Comparison of ENCODE assay signal across 19 cellular contexts in the genomic region with DNA sequence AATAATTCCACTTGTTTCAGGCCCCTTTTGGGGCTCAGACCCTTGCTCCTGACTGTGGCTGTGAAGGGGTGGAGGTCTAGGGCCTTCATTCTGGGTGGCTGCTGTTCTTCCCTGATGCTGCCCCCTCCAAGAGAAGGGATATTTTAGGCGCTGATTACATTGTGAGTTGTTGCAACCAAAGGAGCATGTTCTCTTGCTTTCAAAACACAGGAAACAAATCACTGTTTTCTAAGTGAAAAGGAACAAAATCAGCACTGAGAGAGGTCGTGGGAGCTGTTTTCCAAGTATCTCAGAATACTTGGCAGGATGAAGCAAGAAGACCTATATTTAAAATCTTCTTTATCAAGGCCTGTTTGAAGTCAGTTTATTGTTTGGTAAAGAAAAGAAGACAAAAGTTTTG. TPM values are rescaled to one million over a fixed set of nuclear protein-coding genes. Genes with fewer than 3 reads are reported as not detected.
DNase-seq lines count a peak whose midpoint lies in the region; ATAC-seq and TF ChIP-seq lines count a peak whose summit lies in the region.
"Had no signal": no experiment of that assay in that cellular context is flagged by ENCODE, and none has a peak within 500 bp of the region (broad histone marks: within the 10 kb centered on the region; RNA-seq: fewer than 3 reads in every experiment).

No MANE protein-coding gene starts in this region.

- no peaks in the 10 kb centered on the region for H3K36me3 Mint-ChIP-seq in CD14-positive monocyte
- H3K36me3 Mint-ChIP-seq: CD4-positive, alpha-beta memory T cell; naive B cell had no signal

- peaks cover 0 to 11% (median 9%) of the 10 kb centered on the region in 4 donors for H3K4me1 ChIP-seq in sigmoid colon

- TF ChIP-seq EP300 in sigmoid colon (IDR thresholded peaks at IDR 0.05) = no peak

- 72 to 87% methylated on average over 2 of the region's 2 CpGs for WGBS in sigmoid colon, 2 donors

- no peaks in the 10 kb centered on the region for H3K9me3 ChIP-seq in sigmoid colon
- H3K9me3 ChIP-seq: SK-N-SH had no signal

- intact Hi-C loops in CD14-positive monocyte (cut with micrococcal nuclease) = no loop called here
- intact Hi-C loops in sigmoid colon (cut with DNase I) = no loop called here

- DNase-seq in CD14-positive monocyte (ENCODE audit: low spot score) = no peak
- peak; percentile 65 to 77 for DNase-seq in cardiac fibroblast (ENCODE audit: low read depth in 2 of 2)
- DNase-seq in sigmoid colon = no peak
- DNase-seq in HK-2 (ENCODE audit: unreplicated experiment) = no peak
- no peak for DNase-seq in NCI-H2107 (lab: John Stamatoyannopoulos, UW)
- DNase-seq: activated CD4-positive, alpha-beta T cell treated with anti-CD3 and anti-CD28 coated beads for 1 hour; activated naive CD8-positive, alpha-beta T cell treated with anti-CD3 and anti-CD28 coated beads, Interleukin-2, amount 50 U/mL, for 24 hours; CD4-positive, alpha-beta memory T cell; cerebellar nuclear complex; DMS79; foreskin melanocyte; naive B cell; NCI-H82; PC-3; SK-N-SH; stimulated activated naive B cell treated with anti-CD40 and anti-IgM and Interleukin-4, amounts not matched to agents 10 μg/mL and 1 μg/mL and 100 μg/mL, for 72 hours had no signal

- H3K36me3 ChIP-seq in sigmoid colon = no peaks in the 10 kb centered on the region

- H3K4me3 ChIP-seq in cardiac fibroblast (replicated peaks in 1 of 2; ENCODE audit: low read depth in 2 of 2, low read length in 2 of 2) (no peak overlapping the region), sigmoid colon (no peak overlapping the region)

- no peak overlapping the region for H3K4me3 Mint-ChIP-seq in CD14-positive monocyte
- H3K4me3 Mint-ChIP-seq: activated naive CD8-positive, alpha-beta T cell treated with anti-CD3 and anti-CD28 coated beads, Interleukin-2, amount 50 U/mL, for 24 hours; CD4-positive, alpha-beta memory T cell; naive B cell; stimulated activated naive B cell treated with anti-CD40 and anti-IgM and Interleukin-4, amounts not matched to agents 10 μg/mL and 1 μg/mL and 100 μg/mL, for 72 hours had no signal

- H3K27ac Mint-ChIP-seq in CD14-positive monocyte = peak overlapping the region; percentile 40 to 84 (median 68)
- H3K27ac Mint-ChIP-seq: activated naive CD8-positive, alpha-beta T cell treated with anti-CD3 and anti-CD28 coated beads, Interleukin-2, amount 50 U/mL, for 24 hours had no signal

- TF ChIP-seq POLR2A in sigmoid colon (IDR thresholded peaks at IDR 0.05) = no peak

- H3K27me3 Mint-ChIP-seq in CD14-positive monocyte (ENCODE audit: low read depth in 3 of 3) = peaks cover 0 to 5% (median 0%) of the 10 kb centered on the region in 3 donors
- H3K27me3 Mint-ChIP-seq: activated naive CD8-positive, alpha-beta T cell treated with anti-CD3 and anti-CD28 coated beads, Interleukin-2, amount 50 U/mL, for 24 hours; CD4-positive, alpha-beta memory T cell; naive B cell; stimulated activated naive B cell treated with anti-CD40 and anti-IgM and Interleukin-4, amounts not matched to agents 10 μg/mL and 1 μg/mL and 100 μg/mL, for 72 hours had no signal

- TF ChIP-seq CTCF in CD14-positive monocyte (IDR thresholded peaks at IDR 0.05) = no peak
- no peak for TF ChIP-seq CTCF in cardiac fibroblast (IDR thresholded peaks at IDR 0.05; ENCODE audit: low read depth, low read length)
- TF ChIP-seq CTCF in sigmoid colon (IDR thresholded peaks at IDR 0.05) = no peak

- H3K9me3 Mint-ChIP-seq in CD14-positive monocyte = peaks cover 0 to 2% (median 0%) of the 10 kb centered on the region in 7 donors
- H3K9me3 Mint-ChIP-seq: activated naive CD8-positive, alpha-beta T cell treated with anti-CD3 and anti-CD28 coated beads, Interleukin-2, amount 50 U/mL, for 24 hours; CD4-positive, alpha-beta memory T cell; naive B cell; stimulated activated naive B cell treated with anti-CD40 and anti-IgM and Interleukin-4, amounts not matched to agents 10 μg/mL and 1 μg/mL and 100 μg/mL, for 72 hours had no signal

- H3K4me1 Mint-ChIP-seq in CD14-positive monocyte = peaks cover 31% of the 10 kb centered on the region

- H3K27ac ChIP-seq in layer of hippocampus (ENCODE audit: low read depth, low read length) (peak overlapping the region; percentile 71), sigmoid colon (peak overlapping the region in 3 of 4 donors; percentile 26 to 60 (median 43))

- H3K27me3 ChIP-seq in layer of hippocampus (ENCODE audit: control insufficient read depth, insufficient read depth, low read length) (no peaks in the 10 kb centered on the region), sigmoid colon (no peaks in the 10 kb centered on the region)

- ATAC-seq in GM18502 (IDR thresholded peaks at IDR 0.05; ENCODE audit: poor library complexity, unreplicated experiment) (no peak), GM21723 (IDR thresholded peaks at IDR 0.05; ENCODE audit: unreplicated experiment) (no peak)
- ATAC-seq: activated naive CD8-positive, alpha-beta T cell treated with anti-CD3 and anti-CD28 coated beads, Interleukin-2, amount 50 U/mL, for 24 hours; stimulated activated naive B cell treated with anti-CD40 and anti-IgM and Interleukin-4, amounts not matched to agents 10 μg/mL and 1 μg/mL and 100 μg/mL, for 72 hours had no signal

RNA-seq across cellular contexts. Expression of gene SEC14L1, which starts 25.3 kb away (rescaled TPM):
- 10 to 100 TPM; 34.1 to 43.2 TPM for polyA plus RNA-seq in CD14-positive monocyte
- 10 to 100 TPM; 18.9 to 39.9 (median 24.4) TPM for total RNA-seq in sigmoid colon
- 10 to 100 TPM in 2 of 3 donors, 1 to 10 TPM in 1; 9.6 to 33.4 (median 20.1) TPM for polyA plus RNA-seq in sigmoid colon

Comparison
In these comparisons a context has a peak if more than half of its experiments do, and no peak if none do; other contexts are left out.
1. DNase-seq: peak in cardiac fibroblast (2 of 2); none in CD14-positive monocyte (single experiment), sigmoid colon (single experiment), HK-2 (single experiment) and NCI-H2107 (single experiment).